In genomic region chr14:96205059-96205993, GRCh38 we compare ENCODE assay signal across 9 cellular contexts. TPM values are rescaled to one million over a fixed set of nuclear protein-coding genes. Genes with fewer than 3 reads are reported as not detected.
DNase-seq lines count a peak whose midpoint lies in the region; ATAC-seq, FAIRE-seq and TF ChIP-seq lines count a peak whose summit lies in the region.
"Had no signal": no experiment of that assay in that cellular context is flagged by ENCODE, and none has a peak within 500 bp of the region (broad histone marks: within the 10 kb centered on the region; RNA-seq: fewer than 3 reads in every experiment).

No MANE protein-coding gene starts in this region.

- POLR2A ChIA-PET in H1 (lab: Charles Lee; ENCODE audit: partially characterized antibody): interaction anchor here (0.6 kb wide), 1 partner anchor 157 kb away, joined by 3 read pairs; no protein-coding TSS in a partner anchor

- H3K9me3 Mint-ChIP-seq in effector memory CD8-positive, alpha-beta T cell: no peaks in the 10 kb centered on the region

- in situ Hi-C loops in ACHN (cut with HindIII; ENCODE audit: low pct_ligation_motif_present, low pct_unique_long_range_greater_than_20kb, low sequenced_read_pairs): no loop called here

- H3K9me3 ChIP-seq in MG63 (no peaks in the 10 kb centered on the region), H1 (ENCODE audit: insufficient read depth in 2 of 2, low read depth in 1 of 2, low read length in 1 of 2) (no peaks in the 10 kb centered on the region), muscle layer of duodenum (ENCODE audit: control insufficient read depth in 1 of 2, low read length in 2 of 2) (no peaks in the 10 kb centered on the region)

- no peak overlapping the region for H2BK12ac ChIP-seq in H1 (ENCODE audit: low read depth, low read length)

- no peaks in the 10 kb centered on the region for H3K27me3 ChIP-seq in MG63
- peaks cover 0 to 22% (median 19%) of the 10 kb centered on the region in 4 experiments; a peak in 6 of 7 replicates for H3K27me3 ChIP-seq in H1 (replicated peaks in 1 of 4; ENCODE audit: control insufficient read depth in 3 of 4, extremely low read depth in 1 of 4, insufficient read depth in 3 of 4, low read length in 3 of 4)
- H3K27me3 ChIP-seq in muscle layer of duodenum (ENCODE audit: low read depth, low read length): no peaks in the 10 kb centered on the region

- H3K4ac ChIP-seq in H1 (replicated peaks; ENCODE audit: insufficient read length, low read depth, low read length): no peak overlapping the region

- H3K4me2 ChIP-seq in H1 (ENCODE audit: insufficient read depth in 1 of 2, low read depth in 2 of 2, low read length in 2 of 2): peak overlapping the region; percentile 71 to 84

- peak overlapping the region; percentile 24; the same call in 1 of the 2 replicates for H3K18ac ChIP-seq in H1 (ENCODE audit: extremely low read depth, low read length)

- no peak overlapping the region for H3K4me3 Mint-ChIP-seq in effector memory CD8-positive, alpha-beta T cell

- H3K23me2 ChIP-seq in H1 (ENCODE audit: low read depth, low read length): peaks cover 10% of the 10 kb centered on the region; the same call in 1 of the 2 replicates

- peaks cover 0 to 22% (median 5%) of the 10 kb centered on the region in 4 experiments; a peak in 5 of 7 replicates for H3K4me1 ChIP-seq in H1 (replicated peaks in 1 of 4; ENCODE audit: control insufficient read depth in 3 of 4, insufficient read depth in 4 of 4, low read length in 3 of 4)
- H3K4me1 ChIP-seq in muscle layer of duodenum (ENCODE audit: control insufficient read depth in 1 of 2, insufficient read depth in 2 of 2, low read length in 2 of 2): no peaks in the 10 kb centered on the region

- no peaks in the 10 kb centered on the region for H3K79me1 ChIP-seq in H1 (ENCODE audit: low read depth, low read length)

- peak overlapping the region; percentile 83; the same call in 1 of the 2 replicates for H2BK15ac ChIP-seq in H1 (ENCODE audit: low read length)

- H4K91ac ChIP-seq in H1 (replicated peaks; ENCODE audit: insufficient read length, low read length): peak overlapping the region; percentile 57

- peaks cover under 1% of the 10 kb centered on the region; the same call in 1 of the 2 replicates for H3K36me3 ChIP-seq in MG63
- no peaks in the 10 kb centered on the region for H3K36me3 ChIP-seq in H1 (ENCODE audit: control insufficient read depth in 2 of 4, insufficient read depth in 4 of 4, low read length in 3 of 4)
- no peaks in the 10 kb centered on the region for H3K36me3 ChIP-seq in muscle layer of duodenum (ENCODE audit: control insufficient read depth in 1 of 2, insufficient read depth in 2 of 2, low read length in 2 of 2)

- no peak overlapping the region for H2BK20ac ChIP-seq in H1 (ENCODE audit: low read length)

- TF ChIP-seq CTCF in H1 (IDR thresholded peaks at IDR 0.05; ENCODE audit: control extremely low read depth in 1 of 3, insufficient read depth in 1 of 3, low read depth in 1 of 3, low read length in 3 of 3): no peak

- H2AFZ ChIP-seq in H1 (ENCODE audit: low read length): no peak overlapping the region

- peaks cover 5% of the 10 kb centered on the region for H3K36me3 Mint-ChIP-seq in effector memory CD8-positive, alpha-beta T cell (ENCODE audit: insufficient read depth)

- no peak for TF ChIP-seq EP300 in H1 (IDR thresholded peaks at IDR 0.05; ENCODE audit: borderline replicate concordance in 1 of 2, low read depth in 2 of 2, low read length in 2 of 2)

- H2BK5ac ChIP-seq in H1 (ENCODE audit: low read depth, low read length): no peak overlapping the region; the same call in 1 of the 2 replicates

- CTCF ChIA-PET in H1 (lab: Charles Lee; ENCODE audit: partially characterized antibody): interaction anchor here (0.6 to 1.6 kb wide), 5 partner anchors 27 to 576 kb away, joined by 3 to 4 read pairs (median 3); no protein-coding TSS in a partner anchor

- no peak for TF ChIP-seq RAD21 in H1 (IDR thresholded peaks at IDR 0.05 in 1 of 2, conservative IDR thresholded peaks at IDR 0.05 in 1 of 2; ENCODE audit: low read depth in 2 of 2, low read length in 2 of 2)

- no peak for ATAC-seq in effector memory CD8-positive, alpha-beta T cell (replicated peaks)
- ATAC-seq in HG02884 (IDR thresholded peaks at IDR 0.05; ENCODE audit: unreplicated experiment): no peak

- DNase-seq in ACHN (peak; percentile 2), MG63 (no peak), H1 (ENCODE audit: low read depth in 1 of 2, low spot score in 2 of 2) (no peak), GM19239 (ENCODE audit: insufficient read length, low spot score) (no peak), midbrain (lab: John Stamatoyannopoulos, UW) (no peak)
- no peak for DNase-seq in effector memory CD8-positive, alpha-beta T cell

- no peak overlapping the region for H3K14ac ChIP-seq in H1 (ENCODE audit: insufficient read length)

- no peak overlapping the region for H4K5ac ChIP-seq in H1 (ENCODE audit: insufficient read length, low read depth, low read length)

- WGBS in H1 (ENCODE audit: extremely low coverage in 1 of 2, insufficient coverage in 1 of 2, insufficient read length in 1 of 2, insufficient replicate concordance in 2 of 2, low coverage in 1 of 2, low lambda C conversion rate in 2 of 2, missing lambda C conversion rate in 1 of 2), 2 experiments: 54% methylated on average over 15 of the region's 21 CpGs; no CpG with 5 or more reads in 1 of the 2 experiments

- H3K79me2 ChIP-seq in H1 (ENCODE audit: control insufficient read depth in 1 of 2, insufficient read depth in 2 of 2, low read length in 2 of 2): no peaks in the 10 kb centered on the region

- no peak overlapping the region for H3K56ac ChIP-seq in H1 (replicated peaks; ENCODE audit: insufficient read length, low read depth, low read length)

- no peak for TF ChIP-seq POLR2A in H1 (IDR thresholded peaks at IDR 0.05; ENCODE audit: control extremely low read depth in 1 of 2, low read depth in 2 of 2, low read length in 2 of 2)

- peaks cover 71 to 95% of the 10 kb centered on the region in 2 donors for H3K27me3 Mint-ChIP-seq in effector memory CD8-positive, alpha-beta T cell

- no peaks in the 10 kb centered on the region for H4K20me1 ChIP-seq in H1 (replicated peaks in 1 of 2; ENCODE audit: control insufficient read depth in 1 of 2, insufficient read depth in 2 of 2, low read length in 2 of 2)

- H3K4me3 ChIP-seq in MG63: peak overlapping the region; percentile 58
- H3K4me3 ChIP-seq in H1 (ENCODE audit: extremely low read depth in 1 of 4, insufficient read depth in 2 of 4, low read depth in 3 of 4, low read length in 4 of 4): peak overlapping the region; percentile 25 to 63 (median 44)
- peak overlapping the region; percentile 59 to 66 for H3K4me3 ChIP-seq in muscle layer of duodenum (ENCODE audit: low read depth in 1 of 2, low read length in 2 of 2)

- H3K4me1 Mint-ChIP-seq in effector memory CD8-positive, alpha-beta T cell (ENCODE audit: low read depth in 2 of 2): peaks cover 0 to 4% of the 10 kb centered on the region in 2 donors

- no peak overlapping the region for H3K23ac ChIP-seq in H1 (ENCODE audit: insufficient read length)

- H2BK120ac ChIP-seq in H1 (replicated peaks; ENCODE audit: low read depth, low read length): no peak overlapping the region

- H2AK5ac ChIP-seq in H1 (ENCODE audit: low read depth, low read length): no peak overlapping the region

- peak overlapping the region; percentile 22 for H4K8ac ChIP-seq in H1 (ENCODE audit: extremely low read depth, insufficient read depth, low read length)

- no peak overlapping the region for H3K9ac ChIP-seq in H1 (replicated peaks in 1 of 4; ENCODE audit: extremely low read depth in 1 of 4, low read depth in 3 of 4, low read length in 3 of 4)

- FAIRE-seq in H1 (lab: Jason Lieb, UNC) (no peak), GM19239 (lab: Jason Lieb, UNC) (no peak)
- FAIRE-seq: G401.6 had no signal

- H3K27ac ChIP-seq in H1 (ENCODE audit: low read depth, low read length) (no peak overlapping the region), muscle layer of duodenum (ENCODE audit: low read length) (peak overlapping the region; percentile 74)

- no peak overlapping the region for H3K27ac Mint-ChIP-seq in effector memory CD8-positive, alpha-beta T cell

TF ChIP-seq in H1, 55 proteins besides CTCF, POLR2A, EP300 and RAD21:
- TF ChIP-seq SIRT6 (IDR thresholded peaks at IDR 0.05; ENCODE audit: low read length) (no peak), KDM1A (IDR thresholded peaks at IDR 0.05; ENCODE audit: borderline replicate concordance, low read length) (peak; percentile 33; the same call in 1 of the 2 replicates)

RNA-seq across cellular contexts. Expression of gene BDKRB2, which starts 0.7 kb away (rescaled TPM):
- 8.0 and 8.8 TPM in 2 replicates for total RNA-seq in MG63 (2014; rRNA removed; shearing (Covaris generic); ENCODE audit: low replicate concordance)
- total RNA-seq in H1 (2021; fragmentation: NEBNext Ultra II Directional; extraction: Animal tissue kit (Norgen Biotek cat#: 25700)): 0.13 TPM in 2 replicates
- 0.21 and 0.24 TPM in 2 replicates for polyA plus RNA-seq in H1 (2011; rRNA removed)
- polyA plus RNA-seq in H1 (2011; cell fraction: cytosol; rRNA removed): 0.28 TPM
- polyA plus RNA-seq in H1 (2011; cell fraction: nucleus; rRNA removed): 0.30 TPM
- polyA plus RNA-seq in H1 (2012, experiment 1 of 2): 0.20 to 0.33 TPM (median 0.26 TPM) in 4 replicates
- polyA plus RNA-seq in H1 (2012, experiment 2 of 2): not detected
- 0.20 TPM for polyA plus RNA-seq in H1 (2013, experiment 1 of 2)
- polyA plus RNA-seq in H1 (2013, experiment 2 of 2): 0.18 TPM
- polyA minus RNA-seq in H1 (2011; rRNA and poly(A)+ RNA removed): 1.3 and 1.8 TPM in 2 replicates
- polyA minus RNA-seq in H1 (2011; cell fraction: cytosol; rRNA and poly(A)+ RNA removed): 0.51 TPM
- 0.70 TPM for polyA minus RNA-seq in H1 (2011; cell fraction: nucleus; rRNA and poly(A)+ RNA removed)

RNA-seq across cellular contexts. Expression of gene BDKRB1, which starts 50.7 kb away (rescaled TPM):
- total RNA-seq in MG63 (2014; rRNA removed; shearing (Covaris generic); ENCODE audit: low replicate concordance): 30.5 and 40.5 TPM in 2 replicates
- total RNA-seq in H1 (2021; fragmentation: NEBNext Ultra II Directional; extraction: Animal tissue kit (Norgen Biotek cat#: 25700)): not detected in 2 replicates
- 0.17 and 0.27 TPM in 2 replicates for polyA plus RNA-seq in H1 (2011; rRNA removed)
- polyA plus RNA-seq in H1 (2011; cell fraction: cytosol; rRNA removed): 0.06 TPM
- 0.34 TPM for polyA plus RNA-seq in H1 (2011; cell fraction: nucleus; rRNA removed)
- polyA plus RNA-seq in H1 (2012, experiment 1 of 2): 0.15 TPM in 1 of 4 replicates, not detected in the others
- not detected for polyA plus RNA-seq in H1 (2012, experiment 2 of 2)
- 0.08 TPM for polyA plus RNA-seq in H1 (2013, experiment 1 of 2)
- polyA plus RNA-seq in H1 (2013, experiment 2 of 2): 0.15 TPM
- not detected in 2 replicates for polyA minus RNA-seq in H1 (2011; rRNA and poly(A)+ RNA removed)
- polyA minus RNA-seq in H1 (2011; cell fraction: cytosol; rRNA and poly(A)+ RNA removed): 1.1 TPM
- not detected for polyA minus RNA-seq in H1 (2011; cell fraction: nucleus; rRNA and poly(A)+ RNA removed)

Comparison
In these comparisons a context has a peak if more than half of its experiments do, and no peak if none do; other contexts are left out.
1. RNA of gene BDKRB1, which starts 50.7 kb away (total RNA-seq): 30.5 to 40.5 TPM in MG63; not detected in H1; every median in the first group is over 10 times any median in the second.
2. Peak in every context shown above with its lines, with median percentiles within 50 percentile points of each other: H3K4me3 ChIP-seq.